Comparison of ENCODE assay signal across 1 cellular context in the genomic region with DNA sequence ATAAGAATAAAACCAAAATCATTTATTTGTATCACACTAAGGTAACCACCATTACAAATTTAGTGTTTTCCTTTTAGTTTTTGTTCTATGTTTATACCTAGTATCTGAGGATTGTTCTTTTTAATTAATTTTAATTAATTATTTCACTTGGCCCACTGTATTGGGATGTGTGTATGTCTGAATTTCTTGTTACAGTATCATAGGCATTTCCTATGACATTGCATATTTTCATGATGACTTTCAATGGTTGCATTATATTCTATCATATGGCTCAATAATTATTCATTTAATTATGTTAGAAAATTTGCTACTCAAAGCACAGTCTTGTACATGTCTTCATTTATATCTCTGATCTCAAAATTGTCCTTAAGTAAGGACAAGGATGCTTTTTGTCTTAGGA.
TF ChIP-seq lines count a peak whose summit lies in the region.

No MANE protein-coding gene starts in this region.

TF ChIP-seq in endothelial cell of umbilical vein, 7 proteins besides CTCF, POLR2A, EP300 and RAD21:
- TF ChIP-seq EZH2 (IDR thresholded peaks at IDR 0.05; ENCODE audit: borderline replicate concordance, low read depth, low read length, severe bottlenecking) (no peak), FOS (IDR thresholded peaks at IDR 0.05; ENCODE audit: borderline replicate concordance, insufficient read depth, low read length) (peak; percentile 31), MYC (IDR thresholded peaks at IDR 0.05; ENCODE audit: low read depth, low read length) (no peak), JUN (IDR thresholded peaks at IDR 0.05; ENCODE audit: borderline replicate concordance, insufficient read depth, insufficient read length, low read depth) (no peak), POLR2AphosphoS5 (IDR thresholded peaks at IDR 0.05; ENCODE audit: insufficient read depth, low read depth, low read length) (no peak), GATA2 (IDR thresholded peaks at IDR 0.05; ENCODE audit: insufficient read depth, insufficient read length, low read depth, low read length) (no peak)
- TF ChIP-seq, protein P1, sequence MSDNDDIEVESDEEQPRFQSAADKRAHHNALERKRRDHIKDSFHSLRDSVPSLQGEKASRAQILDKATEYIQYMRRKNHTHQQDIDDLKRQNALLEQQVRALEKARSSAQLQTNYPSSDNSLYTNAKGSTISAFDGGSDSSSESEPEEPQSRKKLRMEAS (IDR thresholded peaks at IDR 0.05; ENCODE audit: insufficient read depth, insufficient read length) = no peak
